ENCODE assay signal across 1 cellular context in genomic region chr12:50111693-50112455, GRCh38.
TF ChIP-seq lines count a peak whose summit lies in the region.

COX14 (plus strand) TSS chr12:50112236; CDS start chr12:50120044, 7,808 bp downstream.

TF ChIP-seq in HCT116, 20 proteins besides CTCF, POLR2A, EP300 and RAD21 (continued from another document):
- no peak for TF ChIP-seq REST (IDR thresholded peaks at IDR 0.05; ENCODE audit: low read depth)
- peak; percentile 77; the same call in 1 of the 2 replicates for TF ChIP-seq ZFX (IDR thresholded peaks at IDR 0.05)
- no peak for TF ChIP-seq JUND (IDR thresholded peaks at IDR 0.05)
- no peak for TF ChIP-seq EZH2 (IDR thresholded peaks at IDR 0.05)
- no peak for TF ChIP-seq ZNF274 (IDR thresholded peaks at IDR 0.05; ENCODE audit: low read depth, low read length)
- TF ChIP-seq ZBTB33 (IDR thresholded peaks at IDR 0.05; ENCODE audit: extremely low read depth, insufficient replicate concordance, low read length), result peak; percentile 46
- peak; percentile 22 for TF ChIP-seq YY1 (IDR thresholded peaks at IDR 0.05; ENCODE audit: extremely low read depth, insufficient replicate concordance, low read depth, low read length)
- TF ChIP-seq CEBPB (IDR thresholded peaks at IDR 0.05; ENCODE audit: low read depth), result no peak
- TF ChIP-seq SP1 (IDR thresholded peaks at IDR 0.05; ENCODE audit: low read depth), result peak; percentile 80
- TF ChIP-seq ELF1 (IDR thresholded peaks at IDR 0.05; ENCODE audit: borderline replicate concordance, low read depth), result peak; percentile 96; the same call in 1 of the 2 replicates
- peak; percentile 92 for TF ChIP-seq POLR2AphosphoS5 (IDR thresholded peaks at IDR 0.05; ENCODE audit: low read depth, low read length)
- TF ChIP-seq CBX3 (IDR thresholded peaks at IDR 0.05; ENCODE audit: low read depth), result no peak
